Comparison of ENCODE assay signal across 8 cellular contexts in genomic region chrX:16946361-16946964, GRCh38. TPM values are rescaled to one million over a fixed set of nuclear protein-coding genes. Genes with fewer than 3 reads are reported as not detected.
A peak's percentile ranks its signal among the peaks of the same experiment; 100 is the strongest.
DNase-seq lines count a peak whose midpoint lies in the region; ATAC-seq and TF ChIP-seq lines count a peak whose summit lies in the region.

Gene REPS2, plus strand, starts transcription at chrX:16946658. Its CDS starts 204 bp downstream, at chrX:16946862.

- no peak for DNase-seq in BJ (ENCODE audit: low read depth)
- peak; percentile 91 for DNase-seq in NCI-H82 (lab: John Stamatoyannopoulos, UW)
- peak; percentile 38 to 61 for DNase-seq in activated CD8-positive, alpha-beta memory T cell treated with anti-CD3 and anti-CD28 coated beads for 1 hour (ENCODE audit: extremely low read depth in 1 of 2, low read depth in 1 of 2)
- peak; percentile 67 for DNase-seq in effector CD4-positive, alpha-beta T cell
- DNase-seq in lung microvascular endothelial cell (ENCODE audit: low read depth in 2 of 2) = peak; percentile 57 to 81
- DNase-seq in stimulated activated CD4-positive, alpha-beta T cell treated with anti-CD3 and anti-CD28 coated beads, TNF-alpha, amount 100 ng/mL, for 24 hours (ENCODE audit: low read depth in 3 of 3) = peak; percentile 50 to 80 (median 57)

- no peak for TF ChIP-seq CTCF in BJ (IDR thresholded peaks at IDR 0.05; ENCODE audit: insufficient read depth, low read depth, low read length)

- H3K36me3 ChIP-seq in BJ (ENCODE audit: control insufficient read depth, insufficient read depth, low read length) = no peaks in the 10 kb centered on the region

- peak within 1 kb of the TSS; percentile 40 for H3K4me3 ChIP-seq in BJ (ENCODE audit: low read depth, low read length)

- H3K27me3 ChIP-seq in BJ (ENCODE audit: control insufficient read depth, insufficient read depth, low read length) = peaks cover 6% of the 10 kb centered on the region

- ATAC-seq in GM19372 (IDR thresholded peaks at IDR 0.05; ENCODE audit: low read depth, unreplicated experiment) (peak; percentile 94), HG03457 (IDR thresholded peaks at IDR 0.05; ENCODE audit: unreplicated experiment) (peak; percentile 82)

- POLR2A ChIA-PET in BJ (lab: Charles Lee) = no interaction called here

- CTCF ChIA-PET in BJ (lab: Yijun Ruan, JAX) = interaction anchor here (2.0 kb wide), 1 partner anchor 20 kb away, joined by 5 read pairs; no protein-coding TSS in a partner anchor

RNA-seq across cellular contexts. Expression of gene REPS2, which starts in this region (rescaled TPM):
- polyA plus RNA-seq in BJ (2011; rRNA removed) = 0.04 and 0.17 TPM in 2 replicates
- 0.14 TPM in 1 of 2 replicates, not detected in the other for polyA minus RNA-seq in BJ (2011; rRNA and poly(A)+ RNA removed)
- total RNA-seq in lung microvascular endothelial cell = 2.4 and 5.2 TPM in 2 replicates
